Comparison of ENCODE assay signal across 2 cellular contexts in the genomic region with DNA sequence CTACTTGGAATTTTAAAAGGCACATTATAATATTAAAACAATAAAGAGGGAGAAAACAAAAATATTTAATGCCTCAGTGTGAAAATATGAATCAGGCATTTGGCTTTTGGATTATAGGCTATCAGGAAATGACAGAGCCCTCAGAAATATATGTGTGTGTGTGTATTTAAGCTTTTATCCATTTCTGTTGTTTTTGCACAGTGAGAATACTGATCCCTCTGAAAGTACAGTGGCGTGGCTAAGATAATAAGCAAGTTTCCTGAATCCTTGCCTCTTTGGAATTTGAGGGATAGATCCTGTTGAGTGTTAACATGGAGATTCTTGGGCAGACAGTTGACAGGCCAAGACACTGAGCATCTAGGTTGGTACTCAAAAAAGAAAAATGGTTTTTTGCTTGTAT.
TF ChIP-seq lines count a peak whose summit lies in the region.

No MANE protein-coding gene starts in this region.

TF ChIP-seq in SK-N-SH, 30 proteins besides CTCF, POLR2A, EP300 and RAD21:
- TF ChIP-seq, protein P1, sequence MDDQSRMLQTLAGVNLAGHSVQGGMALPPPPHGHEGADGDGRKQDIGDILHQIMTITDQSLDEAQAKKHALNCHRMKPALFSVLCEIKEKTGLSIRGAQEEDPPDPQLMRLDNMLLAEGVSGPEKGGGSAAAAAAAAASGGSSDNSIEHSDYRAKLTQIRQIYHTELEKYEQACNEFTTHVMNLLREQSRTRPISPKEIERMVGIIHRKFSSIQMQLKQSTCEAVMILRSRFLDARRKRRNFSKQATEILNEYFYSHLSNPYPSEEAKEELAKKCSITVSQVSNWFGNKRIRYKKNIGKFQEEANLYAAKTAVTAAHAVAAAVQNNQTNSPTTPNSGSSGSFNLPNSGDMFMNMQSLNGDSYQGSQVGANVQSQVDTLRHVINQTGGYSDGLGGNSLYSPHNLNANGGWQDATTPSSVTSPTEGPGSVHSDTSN (IDR thresholded peaks at IDR 0.05): no peak
- TF ChIP-seq SIN3A (IDR thresholded peaks at IDR 0.05; ENCODE audit: borderline replicate concordance, low read depth, low read length) (no peak), MXI1 (IDR thresholded peaks at IDR 0.05; ENCODE audit: low read depth, low read length) (no peak), GABPA (IDR thresholded peaks at IDR 0.05; ENCODE audit: low read depth) (no peak), MEF2A (IDR thresholded peaks at IDR 0.05; ENCODE audit: borderline replicate concordance, low read depth) (no peak), FOXJ3 (CRISPR knock-in tag; IDR thresholded peaks at IDR 0.05) (no peak), NRF1 (IDR thresholded peaks at IDR 0.05; ENCODE audit: low read depth, low read length) (no peak), TCF12 (IDR thresholded peaks at IDR 0.05) (no peak), EZH2phosphoT487 (IDR thresholded peaks at IDR 0.05; ENCODE audit: borderline replicate concordance, low read depth) (no peak), CHD2 (IDR thresholded peaks at IDR 0.05; ENCODE audit: low read length, partially characterized antibody) (no peak), YY1 (IDR thresholded peaks at IDR 0.05; ENCODE audit: low read depth) (no peak)
- TF ChIP-seq, protein P2, sequence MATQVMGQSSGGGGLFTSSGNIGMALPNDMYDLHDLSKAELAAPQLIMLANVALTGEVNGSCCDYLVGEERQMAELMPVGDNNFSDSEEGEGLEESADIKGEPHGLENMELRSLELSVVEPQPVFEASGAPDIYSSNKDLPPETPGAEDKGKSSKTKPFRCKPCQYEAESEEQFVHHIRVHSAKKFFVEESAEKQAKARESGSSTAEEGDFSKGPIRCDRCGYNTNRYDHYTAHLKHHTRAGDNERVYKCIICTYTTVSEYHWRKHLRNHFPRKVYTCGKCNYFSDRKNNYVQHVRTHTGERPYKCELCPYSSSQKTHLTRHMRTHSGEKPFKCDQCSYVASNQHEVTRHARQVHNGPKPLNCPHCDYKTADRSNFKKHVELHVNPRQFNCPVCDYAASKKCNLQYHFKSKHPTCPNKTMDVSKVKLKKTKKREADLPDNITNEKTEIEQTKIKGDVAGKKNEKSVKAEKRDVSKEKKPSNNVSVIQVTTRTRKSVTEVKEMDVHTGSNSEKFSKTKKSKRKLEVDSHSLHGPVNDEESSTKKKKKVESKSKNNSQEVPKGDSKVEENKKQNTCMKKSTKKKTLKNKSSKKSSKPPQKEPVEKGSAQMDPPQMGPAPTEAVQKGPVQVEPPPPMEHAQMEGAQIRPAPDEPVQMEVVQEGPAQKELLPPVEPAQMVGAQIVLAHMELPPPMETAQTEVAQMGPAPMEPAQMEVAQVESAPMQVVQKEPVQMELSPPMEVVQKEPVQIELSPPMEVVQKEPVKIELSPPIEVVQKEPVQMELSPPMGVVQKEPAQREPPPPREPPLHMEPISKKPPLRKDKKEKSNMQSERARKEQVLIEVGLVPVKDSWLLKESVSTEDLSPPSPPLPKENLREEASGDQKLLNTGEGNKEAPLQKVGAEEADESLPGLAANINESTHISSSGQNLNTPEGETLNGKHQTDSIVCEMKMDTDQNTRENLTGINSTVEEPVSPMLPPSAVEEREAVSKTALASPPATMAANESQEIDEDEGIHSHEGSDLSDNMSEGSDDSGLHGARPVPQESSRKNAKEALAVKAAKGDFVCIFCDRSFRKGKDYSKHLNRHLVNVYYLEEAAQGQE (IDR thresholded peaks at IDR 0.05; ENCODE audit: low read depth, low read length): no peak
- TF ChIP-seq, protein P3, sequence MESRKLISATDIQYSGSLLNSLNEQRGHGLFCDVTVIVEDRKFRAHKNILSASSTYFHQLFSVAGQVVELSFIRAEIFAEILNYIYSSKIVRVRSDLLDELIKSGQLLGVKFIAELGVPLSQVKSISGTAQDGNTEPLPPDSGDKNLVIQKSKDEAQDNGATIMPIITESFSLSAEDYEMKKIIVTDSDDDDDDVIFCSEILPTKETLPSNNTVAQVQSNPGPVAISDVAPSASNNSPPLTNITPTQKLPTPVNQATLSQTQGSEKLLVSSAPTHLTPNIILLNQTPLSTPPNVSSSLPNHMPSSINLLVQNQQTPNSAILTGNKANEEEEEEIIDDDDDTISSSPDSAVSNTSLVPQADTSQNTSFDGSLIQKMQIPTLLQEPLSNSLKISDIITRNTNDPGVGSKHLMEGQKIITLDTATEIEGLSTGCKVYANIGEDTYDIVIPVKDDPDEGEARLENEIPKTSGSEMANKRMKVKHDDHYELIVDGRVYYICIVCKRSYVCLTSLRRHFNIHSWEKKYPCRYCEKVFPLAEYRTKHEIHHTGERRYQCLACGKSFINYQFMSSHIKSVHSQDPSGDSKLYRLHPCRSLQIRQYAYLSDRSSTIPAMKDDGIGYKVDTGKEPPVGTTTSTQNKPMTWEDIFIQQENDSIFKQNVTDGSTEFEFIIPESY (IDR thresholded peaks at IDR 0.05; ENCODE audit: borderline replicate concordance, low read depth): no peak
- TF ChIP-seq, protein P4, sequence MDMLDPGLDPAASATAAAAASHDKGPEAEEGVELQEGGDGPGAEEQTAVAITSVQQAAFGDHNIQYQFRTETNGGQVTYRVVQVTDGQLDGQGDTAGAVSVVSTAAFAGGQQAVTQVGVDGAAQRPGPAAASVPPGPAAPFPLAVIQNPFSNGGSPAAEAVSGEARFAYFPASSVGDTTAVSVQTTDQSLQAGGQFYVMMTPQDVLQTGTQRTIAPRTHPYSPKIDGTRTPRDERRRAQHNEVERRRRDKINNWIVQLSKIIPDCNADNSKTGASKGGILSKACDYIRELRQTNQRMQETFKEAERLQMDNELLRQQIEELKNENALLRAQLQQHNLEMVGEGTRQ (IDR thresholded peaks at IDR 0.05; ENCODE audit: borderline replicate concordance, low read depth, low read length): no peak

TF ChIP-seq in SK-N-SH treated with all-trans-retinoic acid at 6 μM for 48 hours, 23 proteins besides CTCF, POLR2A, EP300 and RAD21 (continued from another document):
- TF ChIP-seq, protein P5, sequence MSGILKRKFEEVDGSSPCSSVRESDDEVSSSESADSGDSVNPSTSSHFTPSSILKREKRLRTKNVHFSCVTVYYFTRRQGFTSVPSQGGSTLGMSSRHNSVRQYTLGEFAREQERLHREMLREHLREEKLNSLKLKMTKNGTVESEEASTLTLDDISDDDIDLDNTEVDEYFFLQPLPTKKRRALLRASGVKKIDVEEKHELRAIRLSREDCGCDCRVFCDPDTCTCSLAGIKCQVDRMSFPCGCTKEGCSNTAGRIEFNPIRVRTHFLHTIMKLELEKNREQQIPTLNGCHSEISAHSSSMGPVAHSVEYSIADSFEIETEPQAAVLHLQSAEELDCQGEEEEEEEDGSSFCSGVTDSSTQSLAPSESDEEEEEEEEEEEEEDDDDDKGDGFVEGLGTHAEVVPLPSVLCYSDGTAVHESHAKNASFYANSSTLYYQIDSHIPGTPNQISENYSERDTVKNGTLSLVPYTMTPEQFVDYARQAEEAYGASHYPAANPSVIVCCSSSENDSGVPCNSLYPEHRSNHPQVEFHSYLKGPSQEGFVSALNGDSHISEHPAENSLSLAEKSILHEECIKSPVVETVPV (CRISPR knock-in tag; IDR thresholded peaks at IDR 0.05): no peak
- TF ChIP-seq SNAI2 (CRISPR knock-in tag; IDR thresholded peaks at IDR 0.05) (no peak), CSDC2 (CRISPR knock-in tag; IDR thresholded peaks at IDR 0.05) (no peak), TOX (CRISPR knock-in tag; IDR thresholded peaks at IDR 0.05; ENCODE audit: borderline replicate concordance) (no peak), GLIS3 (CRISPR knock-in tag; IDR thresholded peaks at IDR 0.05) (no peak), ZFP30 (CRISPR knock-in tag; IDR thresholded peaks at IDR 0.05) (no peak), PPARA (CRISPR knock-in tag; IDR thresholded peaks at IDR 0.05; ENCODE audit: borderline replicate concordance) (no peak), ISL1 (CRISPR knock-in tag; IDR thresholded peaks at IDR 0.05) (no peak), OSR1 (CRISPR knock-in tag; IDR thresholded peaks at IDR 0.05) (no peak), TCF4 (CRISPR knock-in tag; IDR thresholded peaks at IDR 0.05; ENCODE audit: borderline replicate concordance) (no peak), RARB (CRISPR knock-in tag; IDR thresholded peaks at IDR 0.05) (no peak)
- TF ChIP-seq, protein P6, sequence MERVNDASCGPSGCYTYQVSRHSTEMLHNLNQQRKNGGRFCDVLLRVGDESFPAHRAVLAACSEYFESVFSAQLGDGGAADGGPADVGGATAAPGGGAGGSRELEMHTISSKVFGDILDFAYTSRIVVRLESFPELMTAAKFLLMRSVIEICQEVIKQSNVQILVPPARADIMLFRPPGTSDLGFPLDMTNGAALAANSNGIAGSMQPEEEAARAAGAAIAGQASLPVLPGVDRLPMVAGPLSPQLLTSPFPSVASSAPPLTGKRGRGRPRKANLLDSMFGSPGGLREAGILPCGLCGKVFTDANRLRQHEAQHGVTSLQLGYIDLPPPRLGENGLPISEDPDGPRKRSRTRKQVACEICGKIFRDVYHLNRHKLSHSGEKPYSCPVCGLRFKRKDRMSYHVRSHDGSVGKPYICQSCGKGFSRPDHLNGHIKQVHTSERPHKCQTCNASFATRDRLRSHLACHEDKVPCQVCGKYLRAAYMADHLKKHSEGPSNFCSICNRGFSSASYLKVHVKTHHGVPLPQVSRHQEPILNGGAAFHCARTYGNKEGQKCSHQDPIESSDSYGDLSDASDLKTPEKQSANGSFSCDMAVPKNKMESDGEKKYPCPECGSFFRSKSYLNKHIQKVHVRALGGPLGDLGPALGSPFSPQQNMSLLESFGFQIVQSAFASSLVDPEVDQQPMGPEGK (CRISPR knock-in tag; IDR thresholded peaks at IDR 0.05; ENCODE audit: borderline replicate concordance): no peak
- TF ChIP-seq, protein P7, sequence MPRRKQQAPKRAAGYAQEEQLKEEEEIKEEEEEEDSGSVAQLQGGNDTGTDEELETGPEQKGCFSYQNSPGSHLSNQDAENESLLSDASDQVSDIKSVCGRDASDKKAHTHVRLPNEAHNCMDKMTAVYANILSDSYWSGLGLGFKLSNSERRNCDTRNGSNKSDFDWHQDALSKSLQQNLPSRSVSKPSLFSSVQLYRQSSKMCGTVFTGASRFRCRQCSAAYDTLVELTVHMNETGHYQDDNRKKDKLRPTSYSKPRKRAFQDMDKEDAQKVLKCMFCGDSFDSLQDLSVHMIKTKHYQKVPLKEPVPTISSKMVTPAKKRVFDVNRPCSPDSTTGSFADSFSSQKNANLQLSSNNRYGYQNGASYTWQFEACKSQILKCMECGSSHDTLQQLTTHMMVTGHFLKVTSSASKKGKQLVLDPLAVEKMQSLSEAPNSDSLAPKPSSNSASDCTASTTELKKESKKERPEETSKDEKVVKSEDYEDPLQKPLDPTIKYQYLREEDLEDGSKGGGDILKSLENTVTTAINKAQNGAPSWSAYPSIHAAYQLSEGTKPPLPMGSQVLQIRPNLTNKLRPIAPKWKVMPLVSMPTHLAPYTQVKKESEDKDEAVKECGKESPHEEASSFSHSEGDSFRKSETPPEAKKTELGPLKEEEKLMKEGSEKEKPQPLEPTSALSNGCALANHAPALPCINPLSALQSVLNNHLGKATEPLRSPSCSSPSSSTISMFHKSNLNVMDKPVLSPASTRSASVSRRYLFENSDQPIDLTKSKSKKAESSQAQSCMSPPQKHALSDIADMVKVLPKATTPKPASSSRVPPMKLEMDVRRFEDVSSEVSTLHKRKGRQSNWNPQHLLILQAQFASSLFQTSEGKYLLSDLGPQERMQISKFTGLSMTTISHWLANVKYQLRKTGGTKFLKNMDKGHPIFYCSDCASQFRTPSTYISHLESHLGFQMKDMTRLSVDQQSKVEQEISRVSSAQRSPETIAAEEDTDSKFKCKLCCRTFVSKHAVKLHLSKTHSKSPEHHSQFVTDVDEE (CRISPR knock-in tag; IDR thresholded peaks at IDR 0.05): no peak
- TF ChIP-seq, protein P8, sequence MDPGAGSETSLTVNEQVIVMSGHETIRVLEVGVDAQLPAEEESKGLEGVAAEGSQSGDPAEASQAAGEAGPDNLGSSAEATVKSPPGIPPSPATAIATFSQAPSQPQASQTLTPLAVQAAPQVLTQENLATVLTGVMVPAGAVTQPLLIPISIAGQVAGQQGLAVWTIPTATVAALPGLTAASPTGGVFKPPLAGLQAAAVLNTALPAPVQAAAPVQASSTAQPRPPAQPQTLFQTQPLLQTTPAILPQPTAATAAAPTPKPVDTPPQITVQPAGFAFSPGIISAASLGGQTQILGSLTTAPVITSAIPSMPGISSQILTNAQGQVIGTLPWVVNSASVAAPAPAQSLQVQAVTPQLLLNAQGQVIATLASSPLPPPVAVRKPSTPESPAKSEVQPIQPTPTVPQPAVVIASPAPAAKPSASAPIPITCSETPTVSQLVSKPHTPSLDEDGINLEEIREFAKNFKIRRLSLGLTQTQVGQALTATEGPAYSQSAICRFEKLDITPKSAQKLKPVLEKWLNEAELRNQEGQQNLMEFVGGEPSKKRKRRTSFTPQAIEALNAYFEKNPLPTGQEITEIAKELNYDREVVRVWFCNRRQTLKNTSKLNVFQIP (CRISPR knock-in tag; IDR thresholded peaks at IDR 0.05; ENCODE audit: borderline replicate concordance, low read depth): no peak
- TF ChIP-seq, protein P9, sequence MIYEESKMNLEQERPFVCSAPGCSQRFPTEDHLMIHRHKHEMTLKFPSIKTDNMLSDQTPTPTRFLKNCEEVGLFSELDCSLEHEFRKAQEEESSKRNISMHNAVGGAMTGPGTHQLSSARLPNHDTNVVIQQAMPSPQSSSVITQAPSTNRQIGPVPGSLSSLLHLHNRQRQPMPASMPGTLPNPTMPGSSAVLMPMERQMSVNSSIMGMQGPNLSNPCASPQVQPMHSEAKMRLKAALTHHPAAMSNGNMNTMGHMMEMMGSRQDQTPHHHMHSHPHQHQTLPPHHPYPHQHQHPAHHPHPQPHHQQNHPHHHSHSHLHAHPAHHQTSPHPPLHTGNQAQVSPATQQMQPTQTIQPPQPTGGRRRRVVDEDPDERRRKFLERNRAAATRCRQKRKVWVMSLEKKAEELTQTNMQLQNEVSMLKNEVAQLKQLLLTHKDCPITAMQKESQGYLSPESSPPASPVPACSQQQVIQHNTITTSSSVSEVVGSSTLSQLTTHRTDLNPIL (CRISPR knock-in tag; IDR thresholded peaks at IDR 0.05; ENCODE audit: low read depth): no peak
